ENCODE assay signal across 8 cellular contexts in genomic region chr5:126656397-126657007, GRCh38. TPM values are rescaled to one million over a fixed set of nuclear protein-coding genes. Genes with fewer than 3 reads are reported as not detected.
A peak's percentile ranks its signal among the peaks of the same experiment; 100 is the strongest.
DNase-seq lines count a peak whose midpoint lies in the region; ATAC-seq, FAIRE-seq and TF ChIP-seq lines count a peak whose summit lies in the region.

No MANE protein-coding gene starts in this region.

- H3K27me3 ChIP-seq in HepG2 (ENCODE audit: control insufficient read depth in 1 of 2, insufficient read depth in 2 of 2, low read length in 2 of 2): no peaks in the 10 kb centered on the region
- no peaks in the 10 kb centered on the region for H3K27me3 ChIP-seq in vagina

- DNase-seq in AG20443 (ENCODE audit: low spot score): peak; percentile 63
- DNase-seq in GM10248 (ENCODE audit: extremely low spot score): peak; percentile 49
- DNase-seq in NCI-H345 (lab: John Stamatoyannopoulos, UW): peak; percentile 11
- peak; percentile 67 for DNase-seq in MCF 10A (ENCODE audit: unreplicated experiment)
- peak; percentile 41 for DNase-seq in HepG2 (ENCODE audit: low spot score)
- no peak for DNase-seq in vagina (ENCODE audit: extremely low spot score in 2 of 2)

- H3K27ac ChIP-seq in HepG2 (ENCODE audit: extremely low read length, insufficient read depth, low read length) (no peak overlapping the region), vagina (no peak overlapping the region)

- H3K4me1 Mint-ChIP-seq in MCF 10A (ENCODE audit: insufficient read depth, unreplicated experiment): no peaks in the 10 kb centered on the region

- peak; percentile 30 for FAIRE-seq in HepG2 (lab: Jason Lieb, UNC)

- ATAC-seq in HepG2 (no peak), GM18909 (IDR thresholded peaks at IDR 0.05; ENCODE audit: poor library complexity, unreplicated experiment) (no peak), GM18867 (IDR thresholded peaks at IDR 0.05; ENCODE audit: unreplicated experiment) (no peak)

- H3K27me3 Mint-ChIP-seq in MCF 10A (ENCODE audit: insufficient read depth, unreplicated experiment): no peaks in the 10 kb centered on the region

- H3K4me1 ChIP-seq in HepG2 (ENCODE audit: insufficient read depth, low read length) (peaks cover 43% of the 10 kb centered on the region), vagina (no peaks in the 10 kb centered on the region)

- no peaks in the 10 kb centered on the region for H3K36me3 Mint-ChIP-seq in MCF 10A (ENCODE audit: insufficient read depth, unreplicated experiment)

- in situ Hi-C loops in HepG2 (cut with HindIII; ENCODE audit: extremely low pct_ligation_motif_present, low pct_unique_long_range_greater_than_20kb): loop anchor here (10.0 to 25.0 kb wide), 3 partner anchors 148 to 658 kb away; partner anchors contain the start of gene MARCHF3

- no peaks in the 10 kb centered on the region for H3K79me2 ChIP-seq in HepG2 (ENCODE audit: insufficient read depth, low read length)

- no peak overlapping the region for H2AFZ ChIP-seq in HepG2 (ENCODE audit: low read length)

- POLR2A ChIA-PET in GM10248 (lab: Yijun Ruan, JAX) (no interaction called here), MCF 10A (lab: Yijun Ruan, JAX) (interaction anchor here (2.4 kb wide), 1 partner anchor 145 kb away, joined by 12 read pairs; no protein-coding TSS in a partner anchor), HepG2 (lab: Yijun Ruan, JAX) (no interaction called here)

- H3K36me3 ChIP-seq in HepG2 (replicated peaks in 1 of 2; ENCODE audit: control insufficient read depth in 1 of 2, insufficient read depth in 2 of 2, low read length in 2 of 2) (no peaks in the 10 kb centered on the region), vagina (no peaks in the 10 kb centered on the region)

- CTCF ChIA-PET in GM10248 (lab: Yijun Ruan, JAX) (interaction anchor here (0.8 to 3.6 kb wide), 17 partner anchors 16 to 836 kb away, joined by 3 to 24 read pairs (median 5); no protein-coding TSS in a partner anchor), MCF 10A (lab: Yijun Ruan, JAX) (interaction anchor here (0.7 to 10.4 kb wide), 21 partner anchors 10 to 837 kb away, joined by 3 to 149 read pairs (median 6); partner anchors contain the start of gene LMNB1), HepG2 (lab: Yijun Ruan, JAX; ENCODE audit: low intra/inter-chr PET ratio, low total read pairs) (interaction anchor here (0.6 to 2.0 kb wide), 6 partner anchors 61 to 657 kb away, joined by 3 to 10 read pairs (median 4); partner anchors contain the start of gene ALDH7A1)

- intact Hi-C loops in MCF 10A (cut with micrococcal nuclease): loop anchor here (1.0 to 10.0 kb wide), 4 partner anchors 124 to 836 kb away; no protein-coding TSS in a partner anchor
- intact Hi-C loops in HepG2 (cut with micrococcal nuclease; ENCODE audit: unreplicated experiment): loop anchor here (1.0 to 5.0 kb wide), 4 partner anchors 122 to 656 kb away; partner anchors contain the start of gene MARCHF3
- intact Hi-C loops in vagina (cut with DNase I): no loop called here

- 0% methylated on average over 5 of the region's 5 CpGs for WGBS in HepG2 (ENCODE audit: low lambda C conversion rate)

- no peak overlapping the region for H3K27ac Mint-ChIP-seq in MCF 10A (ENCODE audit: low read depth, unreplicated experiment)

- BruUV-seq in MCF 10A (replicated peaks; lab: Mats Ljungman, UMichigan) (no TSS peak), HepG2 (replicated peaks; lab: Mats Ljungman, UMichigan) (no TSS peak)

- TF ChIP-seq RAD21 in HepG2 (CRISPR knock-in tag; IDR thresholded peaks at IDR 0.05): peak; percentile 51

- TF ChIP-seq CTCF in GM10248 (IDR thresholded peaks at IDR 0.05; ENCODE audit: control extremely low read depth, extremely low read depth, low read depth, missing control alignments) (peak; percentile 81), MCF 10A (IDR thresholded peaks at IDR 0.05; ENCODE audit: unreplicated experiment) (peak; percentile 98), HepG2 (CRISPR knock-in tag; IDR thresholded peaks at IDR 0.05) (peak; percentile 77), vagina (IDR thresholded peaks at IDR 0.05) (peak in 2 of 3 experiments; percentile 47 to 61)

- H3K4me3 ChIP-seq in HepG2 (replicated peaks in 1 of 3; ENCODE audit: insufficient read depth in 1 of 3, low read depth in 2 of 3, low read length in 3 of 3): no peak overlapping the region
- H3K4me3 ChIP-seq in vagina: no peak overlapping the region

- no peak for TF ChIP-seq EP300 in HepG2 (IDR thresholded peaks at IDR 0.05; ENCODE audit: low read depth in 2 of 2, low read length in 2 of 2)
- TF ChIP-seq EP300 in HepG2 (CRISPR knock-in tag; IDR thresholded peaks at IDR 0.05; ENCODE audit: borderline replicate concordance): no peak

- H4K20me1 ChIP-seq in HepG2 (ENCODE audit: insufficient read depth, low read length): no peaks in the 10 kb centered on the region

- H3K4me3 Mint-ChIP-seq in MCF 10A (ENCODE audit: unreplicated experiment): no peak overlapping the region

- no peaks in the 10 kb centered on the region for H3K9me3 Mint-ChIP-seq in MCF 10A (ENCODE audit: unreplicated experiment)

- H3K9me3 ChIP-seq in HepG2 (ENCODE audit: low read length) (no peaks in the 10 kb centered on the region), vagina (no peaks in the 10 kb centered on the region)

- no peak for TF ChIP-seq POLR2A in HepG2 (IDR thresholded peaks at IDR 0.05; ENCODE audit: insufficient read depth in 1 of 2, low read depth in 2 of 2, low read length in 2 of 2)
- no peak for TF ChIP-seq POLR2A in vagina (IDR thresholded peaks at IDR 0.05)

- H3K4me2 ChIP-seq in HepG2 (ENCODE audit: low read depth, low read length): peak overlapping the region; percentile 27

- no peak overlapping the region for H3K9ac ChIP-seq in HepG2 (ENCODE audit: insufficient read depth, low read depth, low read length)

TF ChIP-seq in HepG2, 621 proteins besides CTCF, POLR2A, EP300 and RAD21:
- TF ChIP-seq AGO1 (IDR thresholded peaks at IDR 0.05; ENCODE audit: low read depth, low read length, poor library complexity, severe bottlenecking) (no peak), CEBPG (CRISPR knock-in tag; IDR thresholded peaks at IDR 0.05) (0 out of 2 replicates have a peak, but pooled peaks have one; percentile 24), ARNT (IDR thresholded peaks at IDR 0.05) (no peak), HOXA7 (CRISPR knock-in tag; IDR thresholded peaks at IDR 0.05) (no peak), ELF3 (CRISPR knock-in tag; IDR thresholded peaks at IDR 0.05) (peak; percentile 20; the same call in 1 of the 2 replicates), SMC3 (IDR thresholded peaks at IDR 0.05; ENCODE audit: low read length) (peak; percentile 74; the same call in 1 of the 2 replicates), MIXL1 (CRISPR knock-in tag; IDR thresholded peaks at IDR 0.05) (peak; percentile 72; the same call in 1 of the 2 replicates), STAG1 (CRISPR knock-in tag; IDR thresholded peaks at IDR 0.05) (peak; percentile 83)

RNA-seq across cellular contexts. Expression of gene PHAX, which starts 55.8 kb away (rescaled TPM):
- total RNA-seq in MCF 10A (2022) (57.4 and 73.2 TPM in 2 replicates), HepG2 (2016; rRNA removed; fragmentation: Illumina TruSeq; extraction: Trizol) (59.7 and 95.0 TPM in 2 replicates), vagina (44.7 TPM)
- total RNA-seq in HepG2 (2016; cell fraction: cytosol; rRNA removed; fragmentation: Illumina TruSeq; extraction: Trizol; ENCODE audit: low read depth): 21.2 and 23.9 TPM in 2 replicates
- total RNA-seq in HepG2 (2016; cell fraction: insoluble cytoplasmic fraction; rRNA removed; fragmentation: Illumina TruSeq; extraction: Trizol): 60.0 and 92.4 TPM in 2 replicates
- 13.8 and 20.4 TPM in 2 replicates for total RNA-seq in HepG2 (2016; cell fraction: membrane; rRNA removed; fragmentation: Illumina TruSeq; extraction: Trizol)
- total RNA-seq in HepG2 (2016; cell fraction: nucleus; rRNA removed; fragmentation: Illumina TruSeq; extraction: Trizol): 28.1 and 28.5 TPM in 2 replicates
- polyA plus RNA-seq in HepG2 (2011; rRNA removed): 14.5 and 20.0 TPM in 2 replicates
- 23.7 and 29.5 TPM in 2 replicates for polyA plus RNA-seq in HepG2 (2011; cell fraction: cytosol; rRNA removed)
- 8.2 and 8.9 TPM in 2 replicates for polyA plus RNA-seq in HepG2 (2011; cell fraction: nucleus; rRNA removed)
- 25.3 and 30.2 TPM in 2 replicates for polyA plus RNA-seq in HepG2 (2012)
- polyA plus RNA-seq in HepG2 (2016; cell fraction: cytosol; fragmentation: Illumina TruSeq; extraction: Trizol; ENCODE audit: low read depth): 5.2 and 7.4 TPM in 2 replicates
- 79.7 and 90.7 TPM in 2 replicates for polyA plus RNA-seq in HepG2 (2016; cell fraction: insoluble cytoplasmic fraction; fragmentation: Illumina TruSeq; extraction: Trizol; ENCODE audit: low read depth)
- 9.3 and 9.5 TPM in 2 replicates for polyA plus RNA-seq in HepG2 (2016; cell fraction: membrane; fragmentation: Illumina TruSeq; extraction: Trizol; ENCODE audit: low read depth)
- polyA plus RNA-seq in HepG2 (2016; cell fraction: nucleus; fragmentation: Illumina TruSeq; extraction: Trizol; ENCODE audit: insufficient read depth, low read depth): 25.9 and 30.7 TPM in 2 replicates
- polyA minus RNA-seq in HepG2 (2011; rRNA and poly(A)+ RNA removed; ENCODE audit: low replicate concordance): 13.5 and 35.0 TPM in 2 replicates
- 14.5 and 19.1 TPM in 2 replicates for polyA minus RNA-seq in HepG2 (2011; cell fraction: cytosol; rRNA and poly(A)+ RNA removed)
- polyA minus RNA-seq in HepG2 (2011; cell fraction: nucleus; rRNA and poly(A)+ RNA removed): 21.5 and 28.7 TPM in 2 replicates

Comparison
In these comparisons a context has a peak if more than half of its experiments do, and no peak if none do; other contexts are left out.
1. DNase-seq: peak in AG20443 (single experiment), GM10248 (single experiment), NCI-H345 (single experiment), MCF 10A (single experiment) and HepG2 (single experiment); none in vagina (0 of 2).
2. Peak in every context shown above with its lines, with median percentiles within 50 percentile points of each other: CTCF ChIP-seq.